ENCODE assay signal across 1 cellular context in genomic region chr1:205812878-205813754, GRCh38.
TF ChIP-seq lines count a peak whose summit lies in the region.

TSS of gene SLC41A1 (minus strand) at chr1:205813198. CDS start at chr1:205810441, 2,757 bp downstream.

TF ChIP-seq in K562, 482 proteins besides CTCF, POLR2A, EP300 and RAD21 (continued from another document and continues in another):
- TF ChIP-seq RREB1 (CRISPR knock-in tag; IDR thresholded peaks at IDR 0.05) (0 out of 2 replicates have a peak, but pooled peaks have one; percentile 54), CBFA2T2 (conservative IDR thresholded peaks at IDR 0.05) (no peak), MAZ (CRISPR knock-in tag; conservative IDR thresholded peaks at IDR 0.05 in 1 of 2, IDR thresholded peaks at IDR 0.05 in 1 of 2) (peak; percentile 8 to 95; a peak in 3 of 4 replicates), ZKSCAN3 (CRISPR knock-in tag; IDR thresholded peaks at IDR 0.05) (no peak), NFIX (CRISPR knock-in tag; IDR thresholded peaks at IDR 0.05; ENCODE audit: low read depth) (no peak), EGR1 (conservative IDR thresholded peaks at IDR 0.05) (peak; percentile 80), SP1 (CRISPR knock-in tag; IDR thresholded peaks at IDR 0.05) (peak; percentile 88), FOXM1 (IDR thresholded peaks at IDR 0.05; ENCODE audit: low read depth) (peak; percentile 60; the same call in 1 of the 2 replicates), FOXM1 (CRISPR knock-in tag; IDR thresholded peaks at IDR 0.05; ENCODE audit: low read depth) (no peak), ZNF217 (CRISPR knock-in tag; IDR thresholded peaks at IDR 0.05) (no peak), PURB (CRISPR knock-in tag; IDR thresholded peaks at IDR 0.05; ENCODE audit: low read depth) (no peak), CBX1 (IDR thresholded peaks at IDR 0.05; ENCODE audit: low read depth) (no peak), DLX4 (CRISPR knock-in tag; IDR thresholded peaks at IDR 0.05) (no peak), E2F6 (IDR thresholded peaks at IDR 0.05; ENCODE audit: borderline replicate concordance in 1 of 2, extremely low read depth in 1 of 2, insufficient read depth in 1 of 2, insufficient read length in 1 of 2, low read depth in 1 of 2, low read length in 1 of 2, poor library complexity in 1 of 2, severe bottlenecking in 1 of 2) (peak; percentile 24 to 50), BCOR (IDR thresholded peaks at IDR 0.05) (peak; percentile 72), STAT6 (CRISPR knock-in tag; IDR thresholded peaks at IDR 0.05) (peak; percentile 61; the same call in 1 of the 2 replicates), RBM14 (IDR thresholded peaks at IDR 0.05; ENCODE audit: borderline replicate concordance, insufficient read depth, low read depth, low read length) (no peak), SUPT5H (IDR thresholded peaks at IDR 0.05) (peak; percentile 57; the same call in 1 of the 2 replicates), HES1 (IDR thresholded peaks at IDR 0.05; ENCODE audit: low read depth) (peak; percentile 32; the same call in 1 of the 2 replicates), RNF2 (IDR thresholded peaks at IDR 0.05) (no peak), FOXK2 (conservative IDR thresholded peaks at IDR 0.05 in 1 of 2, IDR thresholded peaks at IDR 0.05 in 1 of 2; ENCODE audit: low read depth in 2 of 2) (peak in 1 of 2 experiments; percentile 66; a peak in 2 of 4 replicates), MTA3 (IDR thresholded peaks at IDR 0.05; ENCODE audit: borderline replicate concordance) (peak; percentile 56), ELK1 (CRISPR knock-in tag; IDR thresholded peaks at IDR 0.05) (no peak), STAT5A (IDR thresholded peaks at IDR 0.05; ENCODE audit: borderline replicate concordance, low read length) (no peak), HDAC6 (IDR thresholded peaks at IDR 0.05; ENCODE audit: low read depth, low read length) (0 out of 2 replicates have a peak, but pooled peaks have one; percentile 73), SIN3A (IDR thresholded peaks at IDR 0.05; ENCODE audit: borderline replicate concordance in 2 of 2, control insufficient read depth in 1 of 2, low read depth in 2 of 2, low read length in 2 of 2) (peak in 1 of 2 experiments; percentile 45; a peak in 1 of 4 replicates), SMAD3 (CRISPR knock-in tag; conservative IDR thresholded peaks at IDR 0.05) (no peak), CTCFL (IDR thresholded peaks at IDR 0.05; ENCODE audit: borderline replicate concordance, insufficient read depth, low read depth, low read length, poor library complexity, severe bottlenecking) (no peak), HOXB6 (CRISPR knock-in tag; IDR thresholded peaks at IDR 0.05; ENCODE audit: borderline replicate concordance) (no peak), PBX2 (CRISPR knock-in tag; IDR thresholded peaks at IDR 0.05; ENCODE audit: low read depth) (peak; percentile 83), PBX2 (tag; conservative IDR thresholded peaks at IDR 0.05; ENCODE audit: low read depth) (peak; percentile 98), MAX (CRISPR knock-in tag; IDR thresholded peaks at IDR 0.05) (peak; percentile 6), ZC3H4 (CRISPR knock-in tag; IDR thresholded peaks at IDR 0.05; ENCODE audit: borderline replicate concordance) (no peak), TFAP4 (CRISPR knock-in tag; IDR thresholded peaks at IDR 0.05; ENCODE audit: borderline replicate concordance) (peak; percentile 40; the same call in 1 of the 2 replicates), U2AF2 (optimal IDR thresholded peaks at IDR 0.05; ENCODE audit: low read depth, low read length) (no peak), SMARCE1 (IDR thresholded peaks at IDR 0.05) (peak; percentile 13; the same call in 1 of the 2 replicates), NBN (IDR thresholded peaks at IDR 0.05; ENCODE audit: low read depth) (0 out of 2 replicates have a peak, but pooled peaks have one; percentile 19), HDAC3 (IDR thresholded peaks at IDR 0.05; ENCODE audit: borderline replicate concordance, partially characterized antibody) (no peak), PCBP1 (IDR thresholded peaks at IDR 0.05; ENCODE audit: low read depth, low read length, poor library complexity, severe bottlenecking) (peak; percentile 87), PTBP1 (IDR thresholded peaks at IDR 0.05; ENCODE audit: low read depth, low read length) (no peak), ZNF740 (CRISPR knock-in tag; IDR thresholded peaks at IDR 0.05) (peak; percentile 97), ZNF740 (tag; IDR thresholded peaks at IDR 0.05) (peak in 1 of 2 experiments; percentile 97; a peak in 2 of 4 replicates), HNRNPUL1 (IDR thresholded peaks at IDR 0.05; ENCODE audit: low read length) (no peak), SMARCA5 (IDR thresholded peaks at IDR 0.05) (no peak)
